In genomic region chr5:158606228-158606627, GRCh38 we compare ENCODE assay signal across 1 cellular context.
A peak's percentile ranks its signal among the peaks of the same experiment; 100 is the strongest.
TF ChIP-seq lines count a peak whose summit lies in the region.

No MANE protein-coding gene starts in this region.

TF ChIP-seq in GM12878, 131 proteins besides CTCF, POLR2A, EP300 and RAD21 (continued from another document):
- 0 out of 2 replicates have a peak, but pooled peaks have one; percentile 59 for TF ChIP-seq MLLT1 (IDR thresholded peaks at IDR 0.05)
- peak; percentile 91 for TF ChIP-seq SPI1 (IDR thresholded peaks at IDR 0.05; ENCODE audit: borderline replicate concordance, insufficient read depth, low read depth, low read length)
- TF ChIP-seq HDGF (IDR thresholded peaks at IDR 0.05), result no peak
- no peak for TF ChIP-seq SREBF1 (IDR thresholded peaks at IDR 0.05; ENCODE audit: low read length)
- TF ChIP-seq RB1 (IDR thresholded peaks at IDR 0.05; ENCODE audit: borderline replicate concordance), result no peak
- no peak for TF ChIP-seq PKNOX1 (IDR thresholded peaks at IDR 0.05)
- TF ChIP-seq HCFC1 (IDR thresholded peaks at IDR 0.05; ENCODE audit: low read length), result no peak
- TF ChIP-seq BCL11A (IDR thresholded peaks at IDR 0.05; ENCODE audit: low read depth, low read length), result 0 out of 2 replicates have a peak, but pooled peaks have one; percentile 8
- TF ChIP-seq DPF2 (IDR thresholded peaks at IDR 0.05), result no peak; the same call in 1 of the 2 replicates
- no peak for TF ChIP-seq ZBTB33 (IDR thresholded peaks at IDR 0.05)
